6 cellular contexts compared by ENCODE assay signal in genomic region chr19:58304748-58305064, GRCh38. TPM values are rescaled to one million over a fixed set of nuclear protein-coding genes. Genes with fewer than 3 reads are reported as not detected.
DNase-seq lines count a peak whose midpoint lies in the region.

No MANE protein-coding gene starts in this region.

- H3K27me3 Mint-ChIP-seq in immature natural killer cell (ENCODE audit: low read depth in 3 of 3), result peaks cover 8 to 16% (median 11%) of the 10 kb centered on the region in 3 donors

- peaks cover 20 to 54% (median 36%) of the 10 kb centered on the region in 3 donors for H3K36me3 Mint-ChIP-seq in immature natural killer cell

- H3K9me3 Mint-ChIP-seq in immature natural killer cell, result no peaks in the 10 kb centered on the region

- peaks cover 10% of the 10 kb centered on the region for H3K9me3 ChIP-seq in SJCRH30 (replicated peaks)

- DNase-seq in DMS 273 (lab: John Stamatoyannopoulos, UW; ENCODE audit: unreplicated experiment) (peak; percentile 71), SJCRH30 (no peak), immature natural killer cell (no peak), T1000 (lab: John Stamatoyannopoulos, UW) (no peak), putamen (ENCODE audit: low spot score) (no peak), HK-2 (ENCODE audit: unreplicated experiment) (no peak)

- peaks cover 31 to 55% of the 10 kb centered on the region in 2 donors for H3K4me1 Mint-ChIP-seq in immature natural killer cell

- H3K27ac ChIP-seq in SJCRH30, result no peak overlapping the region

- H3K4me1 ChIP-seq in SJCRH30, result no peaks in the 10 kb centered on the region

- H3K4me3 ChIP-seq in SJCRH30, result peak overlapping the region; percentile 80

- H3K4me3 Mint-ChIP-seq in immature natural killer cell, result peak overlapping the region; percentile 95 to 98 (median 98)

- H3K36me3 ChIP-seq in SJCRH30, result peaks cover 65% of the 10 kb centered on the region

- peak overlapping the region; percentile 98 to 100 (median 100) for H3K27ac Mint-ChIP-seq in immature natural killer cell

- H3K27me3 ChIP-seq in SJCRH30, result no peaks in the 10 kb centered on the region

RNA-seq across cellular contexts. Expression of gene ERVK3-1, which starts 0.5 kb away (rescaled TPM):
- 45.0 and 47.4 TPM in 2 replicates for total RNA-seq in SJCRH30 (2014; rRNA removed; shearing (Covaris generic))
- 100 to 1,000 TPM in 1 of 3 donors, 10 to 100 TPM in 2; 76.5 to 113 (median 91.6) TPM for polyA plus RNA-seq in immature natural killer cell

RNA-seq across cellular contexts. Expression of gene ZSCAN22, which starts 22.1 kb away (rescaled TPM):
- 4.7 and 5.0 TPM in 2 replicates for total RNA-seq in SJCRH30 (2014; rRNA removed; shearing (Covaris generic))
- polyA plus RNA-seq in immature natural killer cell, result 1 to 10 TPM in 2 of 3 donors, under 1 TPM in 1; 0.90 to 3.0 (median 2.1) TPM

RNA-seq across cellular contexts. Expression of gene ZNF8, which starts 26.0 kb away (rescaled TPM):
- total RNA-seq in SJCRH30 (2014; rRNA removed; shearing (Covaris generic)), result 12.7 and 13.4 TPM in 2 replicates
- 1 to 10 TPM in 1 of 3 donors, under 1 TPM in 1, not detected in 1; 0.29 to 1.0 TPM for polyA plus RNA-seq in immature natural killer cell

RNA-seq across cellular contexts. Expression of gene A1BG, which starts 48.6 kb away (rescaled TPM):
- total RNA-seq in SJCRH30 (2014; rRNA removed; shearing (Covaris generic)), result 9.7 and 10.2 TPM in 2 replicates
- 10 to 100 TPM; 14.4 to 33.4 (median 32.4) TPM for polyA plus RNA-seq in immature natural killer cell

RNA-seq across cellular contexts. Expression of gene ZNF497, which starts 57.8 kb away (rescaled TPM):
- 0.45 and 0.73 TPM in 2 replicates for total RNA-seq in SJCRH30 (2014; rRNA removed; shearing (Covaris generic))
- under 1 TPM; 0.40 to 0.91 (median 0.62) TPM for polyA plus RNA-seq in immature natural killer cell
